ENCODE assay signal across 21 cellular contexts in the genomic region with DNA sequence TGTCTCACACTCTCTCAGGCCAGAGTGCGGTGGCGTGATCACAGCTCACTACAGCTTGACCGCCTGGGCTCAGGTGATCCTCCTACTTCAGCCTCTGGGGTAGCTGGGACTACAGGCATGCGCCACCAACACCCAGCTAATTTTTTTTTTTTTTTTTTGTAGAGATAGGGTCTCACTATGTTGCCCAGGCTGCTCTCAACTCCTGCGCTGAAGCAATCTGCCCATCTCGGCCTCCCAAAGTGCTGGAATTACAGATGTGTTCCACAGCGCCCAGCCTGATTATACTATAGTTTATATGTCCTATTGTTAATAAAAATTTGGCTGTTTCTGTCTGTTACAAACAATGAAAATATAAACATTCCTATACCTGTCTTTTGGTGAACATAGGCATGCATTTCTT.
A peak's percentile ranks its signal among the peaks of the same experiment; 100 is the strongest.
DNase-seq lines count a peak whose midpoint lies in the region; ATAC-seq and TF ChIP-seq lines count a peak whose summit lies in the region.
"Had no signal": no experiment of that assay in that cellular context is flagged by ENCODE, and none has a peak within 500 bp of the region (broad histone marks: within the 10 kb centered on the region; RNA-seq: fewer than 3 reads in every experiment).

No MANE protein-coding gene starts in this region.

- H2AFZ ChIP-seq in neural cell (ENCODE audit: low read depth, low read length): no peak overlapping the region

- peaks cover 47% of the 10 kb centered on the region for H3K79me2 ChIP-seq in neural cell (replicated peaks; ENCODE audit: insufficient read depth, low read length)

- H3K27me3 ChIP-seq in RWPE2 (ENCODE audit: insufficient read depth, poor library complexity, severe bottlenecking) (no peaks in the 10 kb centered on the region), neural cell (ENCODE audit: insufficient read depth, low read depth, low read length) (no peaks in the 10 kb centered on the region), psoas muscle (ENCODE audit: insufficient read depth in 3 of 3, low read length in 2 of 3) (no peaks in the 10 kb centered on the region)
- H3K27me3 ChIP-seq: BE2C, BLaER1 had no signal

- no peaks in the 10 kb centered on the region for H3K9me3 ChIP-seq in RWPE2 (ENCODE audit: severe bottlenecking)
- H3K9me3 ChIP-seq in neural cell (ENCODE audit: low read length): no peaks in the 10 kb centered on the region
- H3K9me3 ChIP-seq in psoas muscle: no peaks in the 10 kb centered on the region
- H3K9me3 ChIP-seq: BE2C, BLaER1, Caco-2 had no signal

- DNase-seq in RWPE2 (ENCODE audit: low spot score) (no peak), psoas muscle (no peak), NCI-H2029 treated with DMSO at 0.1 percent for 48 hours (lab: John Stamatoyannopoulos, UW) (no peak), amygdala (lab: John Stamatoyannopoulos, UW) (no peak), COR-L47 (lab: John Stamatoyannopoulos, UW) (no peak)
- DNase-seq: 8988T; ACHN; BE2C; C1 segment of cervical spinal cord; Caco-2; Calu3; CD4-positive, alpha-beta memory T cell; CD4-positive, CD25-positive, alpha-beta regulatory T cell; CD8-positive, alpha-beta memory T cell; DMS79; DND-41; EL; GDM1 had no signal

- no peak for TF ChIP-seq EP300 in neural cell (conservative IDR thresholded peaks at IDR 0.05; ENCODE audit: poor library complexity, severe bottlenecking)

- no peaks in the 10 kb centered on the region for H3K36me3 ChIP-seq in RWPE2 (ENCODE audit: low read depth)
- no peaks in the 10 kb centered on the region for H3K36me3 ChIP-seq in neural cell (ENCODE audit: insufficient read depth, low read length)
- H3K36me3 ChIP-seq in psoas muscle (ENCODE audit: insufficient read depth in 1 of 2, low read depth in 1 of 2): no peaks in the 10 kb centered on the region
- H3K36me3 ChIP-seq: BE2C, BLaER1 had no signal

- TF ChIP-seq RAD21 in neural cell (conservative IDR thresholded peaks at IDR 0.05): no peak

- TF ChIP-seq CTCF in RWPE2 (IDR thresholded peaks at IDR 0.05; ENCODE audit: poor library complexity, severe bottlenecking): no peak
- TF ChIP-seq CTCF in neural cell (IDR thresholded peaks at IDR 0.05; ENCODE audit: poor library complexity, severe bottlenecking): no peak
- TF ChIP-seq CTCF in psoas muscle (IDR thresholded peaks at IDR 0.05): no peak

- H3K27ac ChIP-seq in RWPE2 (ENCODE audit: poor library complexity, severe bottlenecking) (peak overlapping the region; percentile 52), neural cell (ENCODE audit: low read length) (peak overlapping the region; percentile 76), psoas muscle (peak overlapping the region; percentile 57)
- H3K27ac ChIP-seq: BLaER1 had no signal

- H3K4me1 ChIP-seq in RWPE2 (ENCODE audit: insufficient read depth, poor library complexity, severe bottlenecking) (peaks cover 52% of the 10 kb centered on the region), psoas muscle (peaks cover 87% of the 10 kb centered on the region)
- H3K4me1 ChIP-seq: BLaER1 had no signal

- no peak overlapping the region for H3K9ac ChIP-seq in neural cell (ENCODE audit: low read length)
- H3K9ac ChIP-seq: BLaER1 had no signal

- no peak overlapping the region for H3K4me2 ChIP-seq in neural cell (ENCODE audit: low read length)
- H3K4me2 ChIP-seq: BLaER1 had no signal

- intact Hi-C loops in psoas muscle (cut with DNase I): no loop called here

- H3F3A ChIP-seq in neural cell (ENCODE audit: insufficient read depth, low read length, poor library complexity, severe bottlenecking): no peaks in the 10 kb centered on the region

- H3K4me3 ChIP-seq in RWPE2 (ENCODE audit: severe bottlenecking) (no peak overlapping the region), neural cell (ENCODE audit: low read length) (no peak overlapping the region), psoas muscle (no peak overlapping the region)
- H3K4me3 ChIP-seq: BLaER1, GM12878 had no signal

- WGBS in psoas muscle, 3 donors: 96 to 100% (median 98%) methylated on average over 7 of the region's 7 CpGs

- no peak for ATAC-seq in RWPE2 (ENCODE audit: low read depth)
- no peak for ATAC-seq in psoas muscle
- ATAC-seq: GM12878 had no signal

- no peaks in the 10 kb centered on the region for H3K9me2 ChIP-seq in neural cell (ENCODE audit: insufficient read depth, low read length)

- H4K20me1 ChIP-seq in neural cell (ENCODE audit: insufficient read depth): no peaks in the 10 kb centered on the region
- H4K20me1 ChIP-seq: BLaER1 had no signal

TF ChIP-seq in neural cell, 6 proteins besides CTCF, POLR2A, EP300 and RAD21:
- TF ChIP-seq POLR2AphosphoS5 (IDR thresholded peaks at IDR 0.05): no peak
- TF ChIP-seq, protein P1, sequence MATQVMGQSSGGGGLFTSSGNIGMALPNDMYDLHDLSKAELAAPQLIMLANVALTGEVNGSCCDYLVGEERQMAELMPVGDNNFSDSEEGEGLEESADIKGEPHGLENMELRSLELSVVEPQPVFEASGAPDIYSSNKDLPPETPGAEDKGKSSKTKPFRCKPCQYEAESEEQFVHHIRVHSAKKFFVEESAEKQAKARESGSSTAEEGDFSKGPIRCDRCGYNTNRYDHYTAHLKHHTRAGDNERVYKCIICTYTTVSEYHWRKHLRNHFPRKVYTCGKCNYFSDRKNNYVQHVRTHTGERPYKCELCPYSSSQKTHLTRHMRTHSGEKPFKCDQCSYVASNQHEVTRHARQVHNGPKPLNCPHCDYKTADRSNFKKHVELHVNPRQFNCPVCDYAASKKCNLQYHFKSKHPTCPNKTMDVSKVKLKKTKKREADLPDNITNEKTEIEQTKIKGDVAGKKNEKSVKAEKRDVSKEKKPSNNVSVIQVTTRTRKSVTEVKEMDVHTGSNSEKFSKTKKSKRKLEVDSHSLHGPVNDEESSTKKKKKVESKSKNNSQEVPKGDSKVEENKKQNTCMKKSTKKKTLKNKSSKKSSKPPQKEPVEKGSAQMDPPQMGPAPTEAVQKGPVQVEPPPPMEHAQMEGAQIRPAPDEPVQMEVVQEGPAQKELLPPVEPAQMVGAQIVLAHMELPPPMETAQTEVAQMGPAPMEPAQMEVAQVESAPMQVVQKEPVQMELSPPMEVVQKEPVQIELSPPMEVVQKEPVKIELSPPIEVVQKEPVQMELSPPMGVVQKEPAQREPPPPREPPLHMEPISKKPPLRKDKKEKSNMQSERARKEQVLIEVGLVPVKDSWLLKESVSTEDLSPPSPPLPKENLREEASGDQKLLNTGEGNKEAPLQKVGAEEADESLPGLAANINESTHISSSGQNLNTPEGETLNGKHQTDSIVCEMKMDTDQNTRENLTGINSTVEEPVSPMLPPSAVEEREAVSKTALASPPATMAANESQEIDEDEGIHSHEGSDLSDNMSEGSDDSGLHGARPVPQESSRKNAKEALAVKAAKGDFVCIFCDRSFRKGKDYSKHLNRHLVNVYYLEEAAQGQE (IDR thresholded peaks at IDR 0.05; ENCODE audit: borderline replicate concordance): no peak
- TF ChIP-seq EZH2 (IDR thresholded peaks at IDR 0.05; ENCODE audit: borderline replicate concordance, insufficient read depth, low read length, poor library complexity, severe bottlenecking): no peak
- TF ChIP-seq SMC3 (conservative IDR thresholded peaks at IDR 0.05; ENCODE audit: poor library complexity): no peak
- no peak for TF ChIP-seq MXI1 (conservative IDR thresholded peaks at IDR 0.05; ENCODE audit: poor library complexity, severe bottlenecking)
- TF ChIP-seq TAF1 (IDR thresholded peaks at IDR 0.05; ENCODE audit: low read depth): no peak
